ENCODE assay signal across 1 cellular context in genomic region chr7:63067897-63068585, GRCh38.
TF ChIP-seq lines count a peak whose summit lies in the region.

No MANE protein-coding gene starts in this region.

TF ChIP-seq in K562, 482 proteins besides CTCF, POLR2A, EP300 and RAD21 (continued from another document):
- peak; percentile 53; the same call in 1 of the 2 replicates for TF ChIP-seq CREM (IDR thresholded peaks at IDR 0.05; ENCODE audit: low read depth)
- no peak for TF ChIP-seq MBD1 (CRISPR knock-in tag; IDR thresholded peaks at IDR 0.05)
- peak; percentile 26 to 28; a peak in 2 of 4 replicates for TF ChIP-seq SIX5 (IDR thresholded peaks at IDR 0.05; ENCODE audit: borderline replicate concordance in 1 of 2, insufficient read depth in 1 of 2, low read depth in 1 of 2, low read length in 2 of 2)
- no peak for TF ChIP-seq RBM25 (IDR thresholded peaks at IDR 0.05; ENCODE audit: low read depth, low read length, severe bottlenecking)
- no peak for TF ChIP-seq KLF13 (tag; IDR thresholded peaks at IDR 0.05; ENCODE audit: borderline replicate concordance, low read depth)
- no peak for TF ChIP-seq SMC3 (conservative IDR thresholded peaks at IDR 0.05; ENCODE audit: insufficient read depth, low read depth, low read length)
- TF ChIP-seq DACH1 (IDR thresholded peaks at IDR 0.05; ENCODE audit: partially characterized antibody): no peak
- TF ChIP-seq ILF3 (IDR thresholded peaks at IDR 0.05; ENCODE audit: borderline replicate concordance): no peak
- TF ChIP-seq NRF1 (conservative IDR thresholded peaks at IDR 0.05 in 1 of 2, IDR thresholded peaks at IDR 0.05 in 1 of 2): peak; percentile 31 to 36; a peak in 2 of 4 replicates
- no peak for TF ChIP-seq FOS (IDR thresholded peaks at IDR 0.05; ENCODE audit: extremely low read depth, insufficient read length)
- TF ChIP-seq HCFC1 (IDR thresholded peaks at IDR 0.05; ENCODE audit: low read depth, low read length): peak; percentile 79
